ENCODE assay signal across 9 cellular contexts in the genomic region with DNA sequence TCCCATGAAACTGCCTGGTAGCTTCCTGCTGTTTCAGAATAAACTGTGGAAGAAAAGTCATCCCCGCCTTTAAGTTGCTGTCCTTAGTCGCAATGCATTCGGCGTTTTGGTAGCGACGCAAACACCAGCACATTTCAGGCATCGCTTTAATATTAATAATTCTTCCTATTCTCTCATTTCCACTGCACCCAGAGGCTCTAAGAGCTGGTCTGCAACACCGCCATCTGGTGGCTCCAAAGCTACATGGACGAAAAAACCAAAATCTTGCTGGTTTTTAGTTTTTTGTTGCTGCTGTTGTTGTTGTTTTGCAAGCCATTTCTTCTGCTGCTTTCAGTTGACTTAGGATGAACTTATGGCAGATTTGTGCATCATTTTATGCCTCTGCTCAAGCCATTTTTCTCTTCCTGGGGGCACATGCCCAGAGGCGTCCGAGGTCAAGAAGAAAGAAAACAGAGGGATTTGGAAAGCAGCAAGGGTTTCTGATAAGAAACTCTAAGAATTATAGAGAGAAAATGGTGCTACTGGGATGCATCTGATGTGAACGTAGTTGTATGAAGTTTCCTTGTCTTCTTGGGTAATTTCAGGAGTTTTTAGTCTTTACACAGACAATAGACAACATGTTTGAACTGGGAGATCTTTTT.
DNase-seq lines count a peak whose midpoint lies in the region; ATAC-seq and TF ChIP-seq lines count a peak whose summit lies in the region.
"Had no signal": no experiment of that assay in that cellular context is flagged by ENCODE, and none has a peak within 500 bp of the region (broad histone marks: within the 10 kb centered on the region; RNA-seq: fewer than 3 reads in every experiment).

No MANE protein-coding gene starts in this region.

- no peak overlapping the region for H2BK15ac ChIP-seq in neuronal stem cell (ENCODE audit: low read length)

- H4K8ac ChIP-seq in neuronal stem cell (ENCODE audit: low read depth, low read length) = no peak overlapping the region

- no peak overlapping the region for H3K4me2 ChIP-seq in neuronal stem cell (ENCODE audit: insufficient read depth, low read length, poor library complexity, severe bottlenecking)
- H3K4me2 ChIP-seq: BLaER1 treated with 17β-estradiol and CSF1 and Interleukin-3, amounts not matched to agents 10 nM and 100 nM had no signal

- H2BK5ac ChIP-seq in neuronal stem cell (ENCODE audit: low read length) = no peak overlapping the region

- TF ChIP-seq CTCF in esophagus squamous epithelium (IDR thresholded peaks at IDR 0.05) = peak in 5 of 6 experiments; percentile 42 to 73 (median 58)

- H2AFZ ChIP-seq in neuronal stem cell (ENCODE audit: low read length) = peak overlapping the region; percentile 24

- H3K79me1 ChIP-seq in neuronal stem cell (ENCODE audit: low read depth, low read length) = no peaks in the 10 kb centered on the region

- in situ Hi-C loops in KBM-7 (cut with MboI; ENCODE audit: low pct_unique_long_range_greater_than_20kb, low sequenced_read_pairs) = no loop called here

- ATAC-seq in activated CD4-positive, CD25-positive, alpha-beta regulatory T cell treated with anti-CD3 and anti-CD28 coated beads, Interleukin-2, amount 50 U/mL, for 24 hours = no peak
- no peak for ATAC-seq in GM18498 (IDR thresholded peaks at IDR 0.05; ENCODE audit: unreplicated experiment)

- no peak for TF ChIP-seq POLR2A in esophagus squamous epithelium (IDR thresholded peaks at IDR 0.05)

- no peak overlapping the region for H3K4ac ChIP-seq in neuronal stem cell (ENCODE audit: low read length)

- 22 to 36% methylated on average over 12 of the region's 12 CpGs for WGBS in esophagus squamous epithelium, 2 donors
- no CpG with 5 or more reads among the region's 12 CpGs for WGBS in neuronal stem cell (ENCODE audit: extremely low coverage in 2 of 2, insufficient read length in 2 of 2, insufficient replicate concordance in 1 of 2), 2 donors

- peaks cover 0 to 8% (median 0%) of the 10 kb centered on the region in 4 donors for H3K27me3 ChIP-seq in esophagus squamous epithelium
- no peaks in the 10 kb centered on the region for H3K27me3 ChIP-seq in neuronal stem cell (ENCODE audit: control insufficient read depth in 3 of 3, insufficient read depth in 3 of 3, low read depth in 1 of 3, low read length in 3 of 3)
- H3K27me3 ChIP-seq: BLaER1 treated with 17β-estradiol and CSF1 and Interleukin-3, amounts not matched to agents 10 nM and 100 nM had no signal

- H3K4me1 ChIP-seq in esophagus squamous epithelium = no peaks in the 10 kb centered on the region
- no peaks in the 10 kb centered on the region for H3K4me1 ChIP-seq in neuronal stem cell (ENCODE audit: control insufficient read depth in 2 of 2, insufficient read depth in 1 of 2, low read depth in 1 of 2, low read length in 2 of 2)
- H3K4me1 ChIP-seq: BLaER1 treated with 17β-estradiol and CSF1 and Interleukin-3, amounts not matched to agents 10 nM and 100 nM had no signal

- H3K23ac ChIP-seq in neuronal stem cell (ENCODE audit: low read depth, low read length, poor library complexity) = no peak overlapping the region

- DNase-seq in NCI-H1694 treated with DMSO at 0.1 percent for 48 hours (lab: John Stamatoyannopoulos, UW) = peak; percentile 1
- DNase-seq in NCI-H1694 (lab: John Stamatoyannopoulos, UW) = no peak
- peak; percentile 38 for DNase-seq in KBM-7
- peak; percentile 7 for DNase-seq in SK-N-DZ (ENCODE audit: low spot score)
- DNase-seq in esophagus squamous epithelium (lab: John Stamatoyannopoulos, UW) = no peak
- peak; percentile 39 for DNase-seq in neuronal stem cell (ENCODE audit: low spot score)

- no peak overlapping the region for H2BK12ac ChIP-seq in neuronal stem cell (ENCODE audit: low read length)

- no peak overlapping the region for H3K27ac ChIP-seq in esophagus squamous epithelium
- H3K27ac ChIP-seq in neuronal stem cell (replicated peaks; ENCODE audit: low read length) = no peak overlapping the region
- H3K27ac ChIP-seq: BLaER1 treated with 17β-estradiol and CSF1 and Interleukin-3, amounts not matched to agents 10 nM and 100 nM had no signal

- no peaks in the 10 kb centered on the region for H3K36me3 ChIP-seq in esophagus squamous epithelium
- no peaks in the 10 kb centered on the region for H3K36me3 ChIP-seq in neuronal stem cell (replicated peaks in 1 of 2; ENCODE audit: control insufficient read depth in 2 of 2, insufficient read depth in 2 of 2, low read length in 2 of 2)
- H3K36me3 ChIP-seq: BLaER1 treated with 17β-estradiol and CSF1 and Interleukin-3, amounts not matched to agents 10 nM and 100 nM had no signal

- intact Hi-C loops in esophagus squamous epithelium (cut with DNase I) = no loop called here

- H3K4me3 ChIP-seq in esophagus squamous epithelium (no peak overlapping the region), neuronal stem cell (ENCODE audit: low read length in 2 of 2) (no peak overlapping the region)
- H3K4me3 ChIP-seq: BLaER1 treated with 17β-estradiol and CSF1 and Interleukin-3, amounts not matched to agents 10 nM and 100 nM had no signal

- no peak overlapping the region for H3K14ac ChIP-seq in neuronal stem cell (ENCODE audit: low read length)

- no peak overlapping the region for H4K91ac ChIP-seq in neuronal stem cell (ENCODE audit: low read depth, low read length, poor library complexity)

- H2AK5ac ChIP-seq in neuronal stem cell (ENCODE audit: low read depth, low read length) = no peak overlapping the region

- H2BK120ac ChIP-seq in neuronal stem cell (ENCODE audit: low read depth, low read length) = no peak overlapping the region

- H3K9ac ChIP-seq in neuronal stem cell (ENCODE audit: low read depth, low read length, poor library complexity) = no peak overlapping the region
- H3K9ac ChIP-seq: BLaER1 treated with 17β-estradiol and CSF1 and Interleukin-3, amounts not matched to agents 10 nM and 100 nM had no signal

- no peak overlapping the region for H3K18ac ChIP-seq in neuronal stem cell (ENCODE audit: low read length)

- H3K9me3 ChIP-seq in esophagus squamous epithelium = no peaks in the 10 kb centered on the region
- peaks cover 0 to 3% of the 10 kb centered on the region in 2 donors for H3K9me3 ChIP-seq in neuronal stem cell (replicated peaks in 1 of 2; ENCODE audit: control insufficient read depth in 2 of 2, insufficient read depth in 1 of 2, low read depth in 1 of 2, low read length in 2 of 2)

Comparison
In these comparisons a context has a peak if more than half of its experiments do, and no peak if none do; other contexts are left out.
1. DNase-seq: peak in NCI-H1694 treated with DMSO at 0.1 percent for 48 hours (single experiment), KBM-7 (single experiment), SK-N-DZ (single experiment) and neuronal stem cell (single experiment); none in NCI-H1694 (single experiment) and esophagus squamous epithelium (single experiment).